Comparison of ENCODE assay signal across 16 cellular contexts in genomic region chr7:157077986-157078644, GRCh38.
DNase-seq lines count a peak whose midpoint lies in the region; ATAC-seq and TF ChIP-seq lines count a peak whose summit lies in the region.
"Had no signal": no experiment of that assay in that cellular context is flagged by ENCODE, and none has a peak within 500 bp of the region (broad histone marks: within the 10 kb centered on the region; RNA-seq: fewer than 3 reads in every experiment).

No MANE protein-coding gene starts in this region.

- H3K4ac ChIP-seq in mesendoderm (ENCODE audit: low read depth, low read length): no peak overlapping the region

- 21 to 34% methylated on average over 24 to 44 of the region's 44 CpGs for WGBS in endodermal cell (ENCODE audit: insufficient coverage in 1 of 2, insufficient read length in 1 of 2), 2 experiments
- no CpG with 5 or more reads among the region's 44 CpGs for WGBS in mesendoderm (ENCODE audit: extremely low coverage, insufficient coverage, low lambda C conversion rate)

- no peak overlapping the region for H3K18ac ChIP-seq in mesendoderm (ENCODE audit: low read length)

- CTCF ChIA-PET in AG04449 (lab: Yijun Ruan, JAX): interaction anchor here (0.6 kb wide), 1 partner anchor 86 kb away, joined by 3 read pairs; no protein-coding TSS in a partner anchor

- no peak overlapping the region for H3K9ac ChIP-seq in endodermal cell (ENCODE audit: extremely low read depth, low read length, poor library complexity, severe bottlenecking)
- peak overlapping the region; percentile 29 for H3K9ac ChIP-seq in mesendoderm (ENCODE audit: low read length)

- H3K79me1 ChIP-seq in mesendoderm (ENCODE audit: low read length): no peaks in the 10 kb centered on the region

- no peaks in the 10 kb centered on the region for H3K36me3 Mint-ChIP-seq in endodermal cell (ENCODE audit: low read depth)
- no peaks in the 10 kb centered on the region for H3K36me3 Mint-ChIP-seq in activated naive CD8-positive, alpha-beta T cell treated with anti-CD3 and anti-CD28 coated beads, Interleukin-2, amount 50 U/mL, for 24 hours (ENCODE audit: low read depth)
- H3K36me3 Mint-ChIP-seq: activated CD8-positive, alpha-beta memory T cell treated with anti-CD3 and anti-CD28 coated beads, Interleukin-2, amount 10 ng/mL, durations not matched to agents 7 days and 5 days had no signal

- H3K79me2 ChIP-seq in mesendoderm (ENCODE audit: control insufficient read depth, insufficient read depth, low read length): no peaks in the 10 kb centered on the region

- H3K27me3 Mint-ChIP-seq in endodermal cell (ENCODE audit: insufficient read depth): peaks cover 51% of the 10 kb centered on the region
- peaks cover 56% of the 10 kb centered on the region for H3K27me3 Mint-ChIP-seq in activated naive CD8-positive, alpha-beta T cell treated with anti-CD3 and anti-CD28 coated beads, Interleukin-2, amount 50 U/mL, for 24 hours

- H2BK120ac ChIP-seq in mesendoderm (ENCODE audit: low read depth, low read length): no peak overlapping the region

- H2BK15ac ChIP-seq in mesendoderm (replicated peaks; ENCODE audit: low read depth): no peak overlapping the region

- peaks cover 2% of the 10 kb centered on the region for H3K4me1 Mint-ChIP-seq in endodermal cell
- H3K4me1 Mint-ChIP-seq in activated naive CD8-positive, alpha-beta T cell treated with anti-CD3 and anti-CD28 coated beads, Interleukin-2, amount 50 U/mL, for 24 hours: no peaks in the 10 kb centered on the region
- H3K4me1 Mint-ChIP-seq: activated CD8-positive, alpha-beta memory T cell treated with anti-CD3 and anti-CD28 coated beads, Interleukin-2, amount 10 ng/mL, durations not matched to agents 7 days and 5 days had no signal

- no peaks in the 10 kb centered on the region for H3K9me3 ChIP-seq in endodermal cell (ENCODE audit: control insufficient read depth, low read length)
- H3K9me3 ChIP-seq: adrenal gland, thoracic aorta had no signal

- H4K5ac ChIP-seq in mesendoderm (ENCODE audit: low read length): no peak overlapping the region

- peak overlapping the region; percentile 94 for H3K23ac ChIP-seq in mesendoderm (ENCODE audit: low read length)

- H3K9me3 Mint-ChIP-seq in endodermal cell: peaks cover 15% of the 10 kb centered on the region
- H3K9me3 Mint-ChIP-seq in activated naive CD8-positive, alpha-beta T cell treated with anti-CD3 and anti-CD28 coated beads, Interleukin-2, amount 50 U/mL, for 24 hours: peaks cover 8% of the 10 kb centered on the region

- H3K4me2 ChIP-seq in mesendoderm (ENCODE audit: low read length): peak overlapping the region; percentile 53

- H3K56ac ChIP-seq in mesendoderm (ENCODE audit: low read length): peak overlapping the region; percentile 76

- H3K4me1 ChIP-seq in endodermal cell (ENCODE audit: control insufficient read depth, insufficient read depth, low read length) (no peaks in the 10 kb centered on the region), mesendoderm (ENCODE audit: control insufficient read depth, low read depth, low read length) (no peaks in the 10 kb centered on the region)
- H3K4me1 ChIP-seq: adrenal gland had no signal

- H3K27ac ChIP-seq in endodermal cell (ENCODE audit: low read depth, low read length): no peak overlapping the region
- H3K27ac ChIP-seq in mesendoderm (ENCODE audit: low read depth, low read length): no peak overlapping the region
- H3K27ac ChIP-seq: adrenal gland, thoracic aorta had no signal

- H3K27ac Mint-ChIP-seq in endodermal cell: no peak overlapping the region
- no peak overlapping the region for H3K27ac Mint-ChIP-seq in activated naive CD8-positive, alpha-beta T cell treated with anti-CD3 and anti-CD28 coated beads, Interleukin-2, amount 50 U/mL, for 24 hours
- H3K27ac Mint-ChIP-seq: activated CD8-positive, alpha-beta memory T cell treated with anti-CD3 and anti-CD28 coated beads, Interleukin-2, amount 10 ng/mL, durations not matched to agents 7 days and 5 days had no signal

- no peak overlapping the region for H2AK5ac ChIP-seq in mesendoderm (ENCODE audit: low read length)

- H2BK5ac ChIP-seq in mesendoderm (ENCODE audit: low read length): no peak overlapping the region

- TF ChIP-seq CTCF in AG04449 (IDR thresholded peaks at IDR 0.05; ENCODE audit: insufficient read depth, low read length, missing control alignments) (no peak), endodermal cell (conservative IDR thresholded peaks at IDR 0.05) (no peak)

- peaks cover 9% of the 10 kb centered on the region for H3K27me3 ChIP-seq in H7 (ENCODE audit: control insufficient read depth, insufficient read depth, low read length)
- H3K27me3 ChIP-seq in endodermal cell (ENCODE audit: control insufficient read depth, insufficient read depth, low read length, poor library complexity, severe bottlenecking): peaks cover 36% of the 10 kb centered on the region
- H3K27me3 ChIP-seq in mesendoderm (ENCODE audit: insufficient read depth, low read length, poor library complexity): peaks cover 4% of the 10 kb centered on the region

- no peak overlapping the region for H4K8ac ChIP-seq in mesendoderm (ENCODE audit: low read depth, low read length)

- H3K36me3 ChIP-seq in H7 (replicated peaks; ENCODE audit: control insufficient read depth, insufficient read depth, low read length) (no peaks in the 10 kb centered on the region), endodermal cell (ENCODE audit: control insufficient read depth, insufficient read depth, low read length) (no peaks in the 10 kb centered on the region), mesendoderm (ENCODE audit: control insufficient read depth, insufficient read depth, low read length) (no peaks in the 10 kb centered on the region)
- H3K36me3 ChIP-seq: adrenal gland, thoracic aorta had no signal

- no peak for ATAC-seq in GM19035 (IDR thresholded peaks at IDR 0.05; ENCODE audit: unreplicated experiment)
- ATAC-seq in activated naive CD8-positive, alpha-beta T cell treated with anti-CD3 and anti-CD28 coated beads, Interleukin-2, amount 50 U/mL, for 24 hours: no peak
- ATAC-seq: activated CD8-positive, alpha-beta memory T cell treated with anti-CD3 and anti-CD28 coated beads, Interleukin-2, amount 10 ng/mL, durations not matched to agents 7 days and 5 days; HCT116; HepG2; left lobe of liver had no signal

- peak overlapping the region; percentile 33 for H3K4me3 ChIP-seq in AG04449 (ENCODE audit: low read depth, low read length)
- peak overlapping the region; percentile 34 for H3K4me3 ChIP-seq in H7 (ENCODE audit: insufficient read depth, low read depth, low read length)
- H3K4me3 ChIP-seq in endodermal cell (ENCODE audit: low read length): peak overlapping the region; percentile 17
- no peak overlapping the region for H3K4me3 ChIP-seq in mesendoderm (ENCODE audit: low read length)
- H3K4me3 ChIP-seq: adrenal gland, thoracic aorta had no signal

- POLR2A ChIA-PET in AG04449 (lab: Yijun Ruan, JAX): no interaction called here

- no peak for DNase-seq in AG04449 (ENCODE audit: low read depth, low spot score)
- DNase-seq in H7: peak; percentile 83
- peak; percentile 74 for DNase-seq in endodermal cell
- peak; percentile 11 for DNase-seq in mesendoderm
- no peak for DNase-seq in superior temporal gyrus (ENCODE audit: extremely low spot score)
- no peak for DNase-seq in activated naive CD8-positive, alpha-beta T cell treated with anti-CD3 and anti-CD28 coated beads, Interleukin-2, amount 50 U/mL, for 24 hours
- no peak for DNase-seq in SKM-1 treated with dmso at 0.1 percent for 144 hours (lab: John Stamatoyannopoulos, UW; ENCODE audit: unreplicated experiment)
- DNase-seq: activated CD8-positive, alpha-beta memory T cell treated with anti-CD3 and anti-CD28 coated beads, Interleukin-2, amount 10 ng/mL, durations not matched to agents 7 days and 5 days; C1 segment of cervical spinal cord; NCI-H2107 had no signal

- H3K4me3 Mint-ChIP-seq in endodermal cell: peak overlapping the region; percentile 44
- H3K4me3 Mint-ChIP-seq in activated naive CD8-positive, alpha-beta T cell treated with anti-CD3 and anti-CD28 coated beads, Interleukin-2, amount 50 U/mL, for 24 hours: no peak overlapping the region
- H3K4me3 Mint-ChIP-seq: activated CD8-positive, alpha-beta memory T cell treated with anti-CD3 and anti-CD28 coated beads, Interleukin-2, amount 10 ng/mL, durations not matched to agents 7 days and 5 days had no signal

Comparison
In these comparisons a context has a peak if more than half of its experiments do, and no peak if none do; other contexts are left out.
1. DNase-seq: peak in H7 (single experiment), endodermal cell (single experiment) and mesendoderm (single experiment); none in AG04449 (single experiment), superior temporal gyrus (single experiment), activated naive CD8-positive, alpha-beta T cell treated with anti-CD3 and anti-CD28 coated beads, Interleukin-2, amount 50 U/mL, for 24 hours (single experiment) and SKM-1 treated with dmso at 0.1 percent for 144 hours (single experiment).